Comparison of ENCODE assay signal across 8 cellular contexts in the genomic region with DNA sequence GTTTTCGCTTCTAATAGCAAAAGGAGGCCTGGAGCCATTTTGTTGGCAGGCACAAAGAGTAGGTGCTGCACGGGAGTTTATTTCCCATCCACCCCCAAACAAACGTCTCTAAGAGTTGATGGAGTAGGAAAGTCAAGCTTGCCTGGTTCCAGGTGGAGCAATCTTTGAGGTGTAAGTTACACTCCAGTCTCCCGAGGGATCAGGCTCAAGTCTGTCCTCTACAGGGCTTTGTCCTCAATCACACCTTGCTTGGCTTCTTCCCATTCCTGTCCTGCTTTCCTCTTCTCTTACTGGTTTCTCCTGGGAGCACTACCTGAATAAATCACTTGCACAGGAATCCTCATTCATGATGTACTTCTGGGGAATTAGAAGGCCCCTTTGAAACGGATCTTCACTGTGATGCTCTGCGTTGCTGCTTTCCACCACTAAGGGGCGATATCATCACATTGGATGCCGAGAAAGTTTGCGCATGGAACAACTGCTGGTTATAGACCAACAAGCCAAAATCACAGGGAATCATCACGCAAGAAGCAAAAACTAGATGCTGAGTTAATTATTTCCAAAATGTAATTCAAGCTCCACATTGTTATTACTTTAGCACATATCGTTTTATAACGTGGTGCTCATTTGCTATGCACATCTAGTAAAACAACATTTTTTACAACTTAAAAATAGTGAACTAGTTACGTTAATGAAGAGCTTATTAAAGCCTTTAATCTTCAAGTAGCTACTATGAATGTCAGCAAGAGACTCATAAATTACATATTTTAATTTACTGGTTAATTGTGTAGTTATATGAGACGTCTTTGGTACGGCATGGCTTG.
A peak's percentile ranks its signal among the peaks of the same experiment; 100 is the strongest.
DNase-seq lines count a peak whose midpoint lies in the region; ATAC-seq and TF ChIP-seq lines count a peak whose summit lies in the region.

No MANE protein-coding gene starts in this region.

- no peaks in the 10 kb centered on the region for H3K4me1 ChIP-seq in liver (ENCODE audit: control insufficient read depth in 4 of 4, insufficient read depth in 4 of 4, low read length in 3 of 4)

- peak; percentile 98 to 100 for TF ChIP-seq RAD21 in liver (IDR thresholded peaks at IDR 0.05)

- no peak overlapping the region for H3K4me3 ChIP-seq in choroid plexus epithelial cell (ENCODE audit: low read depth, low read length)
- no peak overlapping the region for H3K4me3 ChIP-seq in liver (ENCODE audit: low read depth in 1 of 3, low read length in 3 of 3)

- peak; percentile 99 for TF ChIP-seq CTCF in choroid plexus epithelial cell (conservative IDR thresholded peaks at IDR 0.05; ENCODE audit: low read depth, low read length)
- peak; percentile 96 for TF ChIP-seq CTCF in liver (IDR thresholded peaks at IDR 0.05; ENCODE audit: low read depth, low read length, missing input control)

- no peak overlapping the region for H3K27ac ChIP-seq in liver (ENCODE audit: low read depth in 1 of 2, low read length in 2 of 2)

- 35% methylated on average over 15 of the region's 15 CpGs for WGBS in liver

- DNase-seq in activated gamma-delta T cell treated with Interleukin-2 at 50 U/mL for 16 hours: peak; percentile 45
- DNase-seq in activated gamma-delta T cell (lab: John Stamatoyannopoulos, UW): no peak
- peak; percentile 40 for DNase-seq in NCI-H2171 (lab: John Stamatoyannopoulos, UW)
- DNase-seq in activated CD4-positive, CD25-positive, alpha-beta regulatory T cell (lab: John Stamatoyannopoulos, UW): peak in 3 of 4 experiments; percentile 16 to 42 (median 41)
- peak; percentile 70 for DNase-seq in choroid plexus epithelial cell (ENCODE audit: low read depth)
- DNase-seq in stimulated activated CD8-positive, alpha-beta memory T cell treated with anti-CD3 and anti-CD28 coated beads, Interleukin-12 subunit alpha, Interleukin-12 subunit beta, amount 100 ng/mL, for 24 hours (ENCODE audit: extremely low read depth): peak; percentile 8

- no peaks in the 10 kb centered on the region for H3K27me3 ChIP-seq in liver (ENCODE audit: control insufficient read depth in 4 of 4, insufficient read depth in 4 of 4, low read length in 3 of 4)

- no peaks in the 10 kb centered on the region for H3K9me3 ChIP-seq in liver (ENCODE audit: control insufficient read depth in 4 of 4, low read length in 3 of 4)

- no peak overlapping the region for H3K9ac ChIP-seq in liver (ENCODE audit: low read depth in 1 of 2, low read length in 2 of 2)

- ATAC-seq in GM18498 (IDR thresholded peaks at IDR 0.05; ENCODE audit: unreplicated experiment): no peak

- no peaks in the 10 kb centered on the region for H3K36me3 ChIP-seq in liver (ENCODE audit: control insufficient read depth in 4 of 4, insufficient read depth in 3 of 4, low read depth in 1 of 4, low read length in 3 of 4)

TF ChIP-seq in liver, 16 proteins besides CTCF, POLR2A, EP300 and RAD21:
- TF ChIP-seq HNF4A (conservative IDR thresholded peaks at IDR 0.05) (peak in 1 of 2 donors; percentile 10), EGR1 (IDR thresholded peaks at IDR 0.05; ENCODE audit: low read depth in 2 of 2) (no peak)
